ENCODE assay signal across 16 cellular contexts in genomic region chr11:88105952-88106351, GRCh38.
DNase-seq lines count a peak whose midpoint lies in the region; ATAC-seq, FAIRE-seq and TF ChIP-seq lines count a peak whose summit lies in the region.
"Had no signal": no experiment of that assay in that cellular context is flagged by ENCODE, and none has a peak within 500 bp of the region (broad histone marks: within the 10 kb centered on the region; RNA-seq: fewer than 3 reads in every experiment).

No MANE protein-coding gene starts in this region.

- POLR2A ChIA-PET in OCI-LY7 (lab: Charles Lee), result interaction anchor here (0.6 to 1.3 kb wide), 5 partner anchors 12 to 923 kb away, joined by 3 to 7 read pairs (median 4); no protein-coding TSS in a partner anchor
- POLR2A ChIA-PET in activated CD4-positive, alpha-beta memory T cell treated with anti-CD3 and anti-CD28 coated beads for 36 hours (lab: Charles Lee), result no interaction called here

- H3K4me2 ChIP-seq in BLaER1, result peak overlapping the region; percentile 20; the same call in 1 of the 2 replicates
- no peak overlapping the region for H3K4me2 ChIP-seq in OCI-LY7 (ENCODE audit: low read length)

- no peaks in the 10 kb centered on the region for H3K36me3 Mint-ChIP-seq in activated CD4-positive, alpha-beta memory T cell treated with anti-CD3 and anti-CD28 coated beads for 36 hours

- H2AFZ ChIP-seq in OCI-LY7 (ENCODE audit: low read length), result no peak overlapping the region

- H3K4me1 Mint-ChIP-seq in activated CD4-positive, alpha-beta memory T cell treated with anti-CD3 and anti-CD28 coated beads for 36 hours (ENCODE audit: low read depth), result no peaks in the 10 kb centered on the region

- no peak overlapping the region for H3K4me3 ChIP-seq in BLaER1
- H3K4me3 ChIP-seq in OCI-LY7 (ENCODE audit: low read depth, low read length, poor library complexity, severe bottlenecking), result no peak overlapping the region
- H3K4me3 ChIP-seq in kidney (ENCODE audit: low read length in 2 of 2), result no peak overlapping the region

- H3K9me2 ChIP-seq in OCI-LY7 (ENCODE audit: insufficient read depth, low read length), result no peaks in the 10 kb centered on the region

- no peaks in the 10 kb centered on the region; the same call in 1 of the 2 replicates for H3K9me3 ChIP-seq in BLaER1
- H3K9me3 ChIP-seq in OCI-LY7 (ENCODE audit: low read length), result no peaks in the 10 kb centered on the region
- no peaks in the 10 kb centered on the region for H3K9me3 ChIP-seq in kidney (ENCODE audit: control insufficient read depth in 1 of 2, low read length in 2 of 2)

- H3K79me2 ChIP-seq in OCI-LY7 (ENCODE audit: insufficient read depth, low read depth, low read length), result no peaks in the 10 kb centered on the region

- peak; percentile 36 for ATAC-seq in HG03159 (IDR thresholded peaks at IDR 0.05; ENCODE audit: unreplicated experiment)
- no peak for ATAC-seq in HG03439 (IDR thresholded peaks at IDR 0.05; ENCODE audit: unreplicated experiment)

- H3K4me1 ChIP-seq in BLaER1, result peaks cover 17% of the 10 kb centered on the region
- H3K4me1 ChIP-seq in OCI-LY7 (ENCODE audit: insufficient read depth, low read length, poor library complexity, severe bottlenecking), result no peaks in the 10 kb centered on the region
- peaks cover 4 to 5% of the 10 kb centered on the region in 2 donors for H3K4me1 ChIP-seq in kidney (ENCODE audit: control insufficient read depth in 1 of 2, insufficient read depth in 1 of 2, low read depth in 1 of 2, low read length in 2 of 2)

- no peak for FAIRE-seq in kidney (lab: Jason Lieb, UNC)
- FAIRE-seq: A204.1, D721Med had no signal

- no peaks in the 10 kb centered on the region for H3K9me3 Mint-ChIP-seq in activated CD4-positive, alpha-beta memory T cell treated with anti-CD3 and anti-CD28 coated beads for 36 hours
- H3K9me3 Mint-ChIP-seq: CD4-positive, alpha-beta T cell had no signal

- BruUV-seq in OCI-LY7 (replicated peaks; lab: Mats Ljungman, UMichigan), result no TSS peak

- H3K36me3 ChIP-seq in BLaER1 (no peaks in the 10 kb centered on the region), OCI-LY7 (ENCODE audit: insufficient read depth, low read length) (no peaks in the 10 kb centered on the region), kidney (ENCODE audit: control insufficient read depth in 1 of 2, insufficient read depth in 2 of 2, low read length in 2 of 2) (no peaks in the 10 kb centered on the region)

- H4K20me1 ChIP-seq in BLaER1 (no peaks in the 10 kb centered on the region), OCI-LY7 (ENCODE audit: insufficient read depth, low read length) (no peaks in the 10 kb centered on the region)

- peak; percentile 1 for DNase-seq in OCI-LY7 (ENCODE audit: low spot score)
- DNase-seq in left kidney (ENCODE audit: low read depth, low spot score), result peak; percentile 82
- DNase-seq in kidney, result no peak
- DNase-seq in activated CD4-positive, alpha-beta memory T cell treated with anti-CD3 and anti-CD28 coated beads for 36 hours, result no peak
- no peak for DNase-seq in AG20443 (ENCODE audit: low spot score)
- DNase-seq: CD4-positive, alpha-beta T cell; KG1; NCI-H1105; NCI-H187 treated with DMSO at 0.1 percent for 48 hours; NCI-H510A treated with DMSO at 0.1 percent for 48 hours; RPMI8226 had no signal

- H3K27ac ChIP-seq in BLaER1 (no peak overlapping the region), OCI-LY7 (ENCODE audit: low read depth, low read length, poor library complexity, severe bottlenecking) (no peak overlapping the region), kidney (ENCODE audit: low read depth in 2 of 2, low read length in 2 of 2) (no peak overlapping the region)

- H3K9ac ChIP-seq in BLaER1 (no peak overlapping the region), kidney (ENCODE audit: low read length in 2 of 2) (no peak overlapping the region)

- no peak overlapping the region for H3K27ac Mint-ChIP-seq in activated CD4-positive, alpha-beta memory T cell treated with anti-CD3 and anti-CD28 coated beads for 36 hours
- H3K27ac Mint-ChIP-seq: CD4-positive, alpha-beta T cell had no signal

- CTCF ChIA-PET in OCI-LY7 (lab: Charles Lee; ENCODE audit: unreplicated experiment), result no interaction called here
- CTCF ChIA-PET in activated CD4-positive, alpha-beta memory T cell treated with anti-CD3 and anti-CD28 coated beads for 36 hours (lab: Charles Lee), result interaction anchor here (1.0 to 5.4 kb wide), 4 partner anchors 9 to 446 kb away, joined by 3 to 34 read pairs (median 12); no protein-coding TSS in a partner anchor

- H3K27me3 ChIP-seq in BLaER1, result no peaks in the 10 kb centered on the region

- H3K4me3 Mint-ChIP-seq in activated CD4-positive, alpha-beta memory T cell treated with anti-CD3 and anti-CD28 coated beads for 36 hours, result no peak overlapping the region
- H3K4me3 Mint-ChIP-seq: CD4-positive, alpha-beta T cell had no signal

- intact Hi-C loops in OCI-LY7 (cut with micrococcal nuclease; ENCODE audit: unreplicated experiment) (loop anchor here (10.0 kb wide), 1 partner anchor 779 kb away; no protein-coding TSS in a partner anchor), kidney (cut with DNase I) (no loop called here)
- intact Hi-C loops in activated CD4-positive, alpha-beta memory T cell treated with anti-CD3 and anti-CD28 coated beads for 36 hours (cut with micrococcal nuclease), result no loop called here

- H3K27me3 Mint-ChIP-seq in activated CD4-positive, alpha-beta memory T cell treated with anti-CD3 and anti-CD28 coated beads for 36 hours, result peaks cover 7% of the 10 kb centered on the region
- H3K27me3 Mint-ChIP-seq: CD4-positive, alpha-beta T cell had no signal

- TF ChIP-seq CTCF in OCI-LY7 (conservative IDR thresholded peaks at IDR 0.05; ENCODE audit: low read length), result no peak
- no peak for TF ChIP-seq CTCF in kidney (IDR thresholded peaks at IDR 0.05; ENCODE audit: borderline replicate concordance, extremely low read depth, insufficient read depth)

Comparison
In these comparisons a context has a peak if more than half of its experiments do, and no peak if none do; other contexts are left out.
1. DNase-seq: peak in OCI-LY7 (single experiment) and left kidney (single experiment); none in kidney (single experiment), activated CD4-positive, alpha-beta memory T cell treated with anti-CD3 and anti-CD28 coated beads for 36 hours (single experiment) and AG20443 (single experiment).